In the genomic region with DNA sequence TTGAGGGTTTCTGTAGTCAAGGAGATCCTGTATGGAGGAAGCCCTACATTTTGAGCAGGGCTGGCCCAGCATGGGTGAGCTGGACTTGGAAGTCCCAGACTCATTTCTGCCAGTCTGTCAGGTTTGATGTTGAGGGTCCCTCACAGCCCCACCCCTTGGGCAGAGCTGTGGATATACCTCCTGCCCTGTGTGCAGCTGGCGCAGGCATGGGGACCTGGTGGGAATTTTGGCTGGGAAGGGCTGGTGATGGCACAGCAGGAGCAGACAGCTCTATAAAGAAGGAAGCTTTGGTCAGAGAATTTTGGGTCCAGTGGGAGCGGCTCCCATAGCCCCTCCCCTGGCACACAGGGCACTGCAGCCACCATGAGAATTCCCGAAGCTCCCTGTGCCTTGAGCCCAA, we compare ENCODE assay signal across 20 cellular contexts.
DNase-seq lines count a peak whose midpoint lies in the region; TF ChIP-seq lines count a peak whose summit lies in the region.
"Had no signal": no experiment of that assay in that cellular context is flagged by ENCODE, and none has a peak within 500 bp of the region (broad histone marks: within the 10 kb centered on the region; RNA-seq: fewer than 3 reads in every experiment).

No MANE protein-coding gene starts in this region.

- no peaks in the 10 kb centered on the region for H3K9me3 Mint-ChIP-seq in nephron
- H3K9me3 Mint-ChIP-seq: HFFc6 had no signal

- H3K36me3 Mint-ChIP-seq in nephron (ENCODE audit: low read depth) = no peaks in the 10 kb centered on the region

- H3K4me3 ChIP-seq in colonic mucosa (no peak overlapping the region), hepatocyte (no peak overlapping the region), stomach (no peak overlapping the region)
- H3K4me3 ChIP-seq: Peyer's patch had no signal

- TF ChIP-seq CTCF in colonic mucosa (IDR thresholded peaks at IDR 0.05) (no peak), hepatocyte (IDR thresholded peaks at IDR 0.05; ENCODE audit: poor library complexity) (no peak), nephron (IDR thresholded peaks at IDR 0.05; ENCODE audit: unreplicated experiment in 3 of 3) (no peak), stomach (IDR thresholded peaks at IDR 0.05) (no peak)

- intact Hi-C loops in colonic mucosa (cut with DNase I) (no loop called here), stomach (cut with DNase I; ENCODE audit: low total_unique reads) (no loop called here)

- no peak overlapping the region for H3K9ac ChIP-seq in colonic mucosa (ENCODE audit: low read depth in 2 of 2, low read length in 2 of 2)
- H3K9ac ChIP-seq: KMS-11 had no signal

- no peak overlapping the region for H3K4me3 Mint-ChIP-seq in nephron
- H3K4me3 Mint-ChIP-seq: HFFc6 had no signal

- no peak overlapping the region for H2AFZ ChIP-seq in hepatocyte

- no peaks in the 10 kb centered on the region for H3K27me3 ChIP-seq in colonic mucosa
- H3K27me3 ChIP-seq in hepatocyte = no peaks in the 10 kb centered on the region
- H3K27me3 ChIP-seq in stomach = no peaks in the 10 kb centered on the region
- H3K27me3 ChIP-seq: Peyer's patch had no signal

- DNase-seq in colonic mucosa (peak; percentile 11), hepatocyte (ENCODE audit: low spot score) (no peak), stomach (no peak), EL (no peak), DMS79 treated with DMSO at 0.1 percent for 48 hours (lab: John Stamatoyannopoulos, UW) (no peak), nucleus accumbens (lab: John Stamatoyannopoulos, UW) (no peak), DMS114 treated with DMSO at 0.1 percent for 48 hours (lab: John Stamatoyannopoulos, UW; ENCODE audit: unreplicated experiment) (no peak)
- DNase-seq: ACHN, AML-193, Caco-2, HFFc6, NCI-H1048, NCI-H1436 treated with DMSO at 0.1 percent for 48 hours, NCI-H2081 treated with DMSO at 0.1 percent for 48 hours, NCI-H510A, NCI-H82, Peyer's patch, Right ventricle myocardium superior had no signal

- TF ChIP-seq POLR2A in stomach (IDR thresholded peaks at IDR 0.05) = no peak

- peaks cover 42% of the 10 kb centered on the region for H3K4me1 Mint-ChIP-seq in nephron

- H3K36me3 ChIP-seq in colonic mucosa (no peaks in the 10 kb centered on the region), hepatocyte (replicated peaks; ENCODE audit: insufficient read depth, low read depth) (no peaks in the 10 kb centered on the region), stomach (no peaks in the 10 kb centered on the region)
- H3K36me3 ChIP-seq: Peyer's patch had no signal

- H3K79me2 ChIP-seq in hepatocyte = no peaks in the 10 kb centered on the region

- no peaks in the 10 kb centered on the region for H4K20me1 ChIP-seq in hepatocyte (ENCODE audit: insufficient read depth, poor library complexity, severe bottlenecking)

- H3K9me3 ChIP-seq in colonic mucosa (no peaks in the 10 kb centered on the region), hepatocyte (ENCODE audit: low read depth) (no peaks in the 10 kb centered on the region), stomach (no peaks in the 10 kb centered on the region)
- H3K9me3 ChIP-seq: Caco-2, Peyer's patch had no signal

- peak overlapping the region in 2 of 3 experiments; percentile 78 to 85 for H3K27ac Mint-ChIP-seq in nephron
- H3K27ac Mint-ChIP-seq: HFFc6 had no signal

- H3K27me3 Mint-ChIP-seq in nephron (ENCODE audit: low read depth) = peaks cover 5% of the 10 kb centered on the region

- H3K27ac ChIP-seq in colonic mucosa = no peak overlapping the region
- peak overlapping the region; percentile 43 for H3K27ac ChIP-seq in hepatocyte
- H3K27ac ChIP-seq in stomach = peak overlapping the region in 3 of 5 donors; percentile 18 to 78 (median 70)
- H3K27ac ChIP-seq: KMS-11, Peyer's patch had no signal

- H3K4me2 ChIP-seq in hepatocyte = no peak overlapping the region
- H3K4me2 ChIP-seq: KMS-11 had no signal

- 89% methylated on average over 3 of the region's 3 CpGs for WGBS in hepatocyte (ENCODE audit: low lambda C conversion rate, missing lambda C conversion rate)
- WGBS in stomach, 5 donors = 80 to 92% (median 90%) methylated on average over 3 of the region's 3 CpGs

- no peak for TF ChIP-seq EP300 in stomach (IDR thresholded peaks at IDR 0.05)

- H3K4me1 ChIP-seq in colonic mucosa (no peaks in the 10 kb centered on the region), hepatocyte (ENCODE audit: insufficient read depth) (peaks cover 8% of the 10 kb centered on the region), stomach (peaks cover 0 to 45% (median 24%) of the 10 kb centered on the region in 4 donors)
- H3K4me1 ChIP-seq: Peyer's patch had no signal

- H3K9me2 ChIP-seq in hepatocyte (replicated peaks; ENCODE audit: insufficient read depth) = no peaks in the 10 kb centered on the region
